8 cellular contexts compared by ENCODE assay signal in the genomic region with DNA sequence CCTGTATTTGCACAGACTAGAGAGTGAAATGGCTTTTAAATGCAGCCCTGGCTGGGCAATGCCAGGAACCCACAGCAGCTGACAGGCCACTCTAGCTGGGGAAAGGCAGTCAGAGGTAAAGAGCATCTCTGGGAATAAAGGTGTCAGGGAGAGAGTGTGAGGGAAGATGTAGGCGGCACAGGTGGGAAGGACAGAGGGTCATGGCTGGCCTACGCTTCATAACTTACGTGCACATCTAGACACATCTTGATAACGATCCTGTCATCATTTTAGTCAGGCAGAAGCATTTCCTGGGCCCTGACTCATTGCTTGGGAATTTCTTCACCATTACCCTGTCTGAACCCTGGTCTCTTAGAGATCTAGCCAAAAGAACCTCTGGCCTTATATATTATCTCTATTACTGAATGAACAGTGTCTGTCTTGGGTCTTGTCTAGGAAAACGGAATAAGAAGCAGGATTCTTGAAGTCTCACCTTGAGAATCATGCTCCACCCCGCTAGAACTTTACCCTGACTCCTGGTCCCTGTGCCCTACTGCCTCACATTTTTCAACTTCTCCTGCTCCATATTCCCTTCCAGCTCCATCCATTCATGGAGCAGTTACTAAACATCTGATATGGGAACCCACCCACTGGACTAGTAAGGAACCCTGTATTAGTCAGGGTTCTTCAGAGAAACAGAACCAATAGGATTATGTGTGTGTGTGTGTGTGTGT.
DNase-seq lines count a peak whose midpoint lies in the region; ATAC-seq and TF ChIP-seq lines count a peak whose summit lies in the region.

No MANE protein-coding gene starts in this region.

- TF ChIP-seq CTCF in AG04450 (IDR thresholded peaks at IDR 0.05; ENCODE audit: low read depth, low read length) (no peak), HCT116 (IDR thresholded peaks at IDR 0.05 in 2 of 3, conservative IDR thresholded peaks at IDR 0.05 in 1 of 3; ENCODE audit: borderline replicate concordance in 1 of 3, insufficient read depth in 1 of 3, low read depth in 2 of 3, low read length in 2 of 3) (no peak), kidney epithelial cell (IDR thresholded peaks at IDR 0.05; ENCODE audit: insufficient read depth, low read length, poor library complexity, severe bottlenecking) (no peak), GM10266 (IDR thresholded peaks at IDR 0.05; ENCODE audit: control insufficient read depth, insufficient read depth, low read depth, missing control alignments) (no peak)

- peak; percentile 97 for TF ChIP-seq POLR2A in HCT116 (IDR thresholded peaks at IDR 0.05; ENCODE audit: borderline replicate concordance, extremely low read depth, insufficient read depth, insufficient read length)

- peaks cover 8 to 27% of the 10 kb centered on the region in 2 experiments for H3K4me1 ChIP-seq in HCT116 (ENCODE audit: control insufficient read depth in 1 of 2, insufficient read depth in 2 of 2, low read length in 2 of 2)

- peak overlapping the region; percentile 25; the same call in 1 of the 2 replicates for H3K9ac ChIP-seq in HCT116 (ENCODE audit: low read length)

- peak; percentile 68 for DNase-seq in AG04450 (ENCODE audit: low read depth, low spot score)
- DNase-seq in HCT116 (ENCODE audit: low read depth, low spot score): peak; percentile 77
- DNase-seq in activated T-cell treated with anti-CD3 and anti-CD28 coated beads, Interleukin-2, amount 50 U/mL, for 48 hours: peak; percentile 35 to 47
- DNase-seq in kidney epithelial cell (ENCODE audit: low read depth): peak; percentile 76
- no peak for DNase-seq in cortex of kidney (lab: John Stamatoyannopoulos, UW)
- no peak for DNase-seq in UCSD-AML1 (lab: John Stamatoyannopoulos, UW; ENCODE audit: unreplicated experiment)
- no peak for DNase-seq in GM10266 (ENCODE audit: extremely low spot score)

- H3K27me3 ChIP-seq in AG04450 (ENCODE audit: control insufficient read depth, insufficient read depth, low read length): no peaks in the 10 kb centered on the region
- no peaks in the 10 kb centered on the region for H3K27me3 ChIP-seq in HCT116 (ENCODE audit: insufficient read depth, low read length)
- H3K27me3 ChIP-seq in kidney epithelial cell (ENCODE audit: control insufficient read depth, insufficient read depth, low read length): no peaks in the 10 kb centered on the region

- peak overlapping the region; percentile 66 for H2AFZ ChIP-seq in HCT116 (ENCODE audit: low read depth, low read length, poor library complexity, severe bottlenecking)

- H3K27ac ChIP-seq in AG04450 (ENCODE audit: low read depth, low read length) (peak overlapping the region; percentile 87), HCT116 (ENCODE audit: low read depth, low read length) (peak overlapping the region; percentile 2; the same call in 1 of the 2 replicates)

- H3K4me2 ChIP-seq in HCT116 (ENCODE audit: low read length): peak overlapping the region; percentile 74

- no peaks in the 10 kb centered on the region for H4K20me1 ChIP-seq in HCT116 (ENCODE audit: insufficient read depth)

- BruUV-seq in HCT116 (replicated peaks; lab: Mats Ljungman, UMichigan): TSS peak; percentile 99

- ATAC-seq in HCT116 (peak; percentile 89), HG03521 (IDR thresholded peaks at IDR 0.05; ENCODE audit: unreplicated experiment) (no peak)

- no peaks in the 10 kb centered on the region for H3K79me2 ChIP-seq in HCT116 (ENCODE audit: insufficient read depth, low read length)

- peak overlapping the region; percentile 14; the same call in 1 of the 2 replicates for H3K4me3 ChIP-seq in AG04450 (ENCODE audit: low read depth, low read length)
- peak overlapping the region in 1 of 2 experiments; percentile 29; a peak in 2 of 4 replicates for H3K4me3 ChIP-seq in HCT116 (replicated peaks in 1 of 2; ENCODE audit: low read depth in 1 of 2, low read length in 2 of 2)
- H3K4me3 ChIP-seq in kidney epithelial cell (ENCODE audit: low read depth, low read length): no peak overlapping the region

- H3K36me3 ChIP-seq in HCT116 (ENCODE audit: control insufficient read depth in 1 of 2, insufficient read depth in 2 of 2, low read length in 2 of 2): no peaks in the 10 kb centered on the region
- no peaks in the 10 kb centered on the region for H3K36me3 ChIP-seq in kidney epithelial cell (ENCODE audit: control insufficient read depth, insufficient read depth, low read length)

- H3K9me3 ChIP-seq in AG04450 (ENCODE audit: control insufficient read depth, insufficient read depth, low read length) (no peaks in the 10 kb centered on the region), HCT116 (ENCODE audit: control insufficient read depth in 1 of 2, insufficient read depth in 1 of 2, low read depth in 1 of 2, low read length in 2 of 2) (no peaks in the 10 kb centered on the region)

- CTCF ChIA-PET in AG04450 (lab: Charles Lee) (interaction anchor here (0.6 kb wide), 1 partner anchor 140 kb away, joined by 3 read pairs; no protein-coding TSS in a partner anchor), HCT116 (lab: Charles Lee) (no interaction called here)

- TF ChIP-seq RAD21 in HCT116 (IDR thresholded peaks at IDR 0.05; ENCODE audit: low read depth): no peak; the same call in 1 of the 2 replicates

- RAD21 ChIA-PET in HCT116 (lab: Charles Lee; ENCODE audit: low non-redundant PET in 1 of 2, low total read pairs in 2 of 2, uncharacterized antibody in 2 of 2, unreplicated experiment in 2 of 2): no interaction called here

- intact Hi-C loops in HCT116 (cut with micrococcal nuclease): no loop called here

- H3K9me2 ChIP-seq in HCT116 (ENCODE audit: insufficient read depth): no peaks in the 10 kb centered on the region

- POLR2A ChIA-PET in AG04450 (lab: Yijun Ruan, JAX) (interaction anchor here (1.0 kb wide), 1 partner anchor 104 kb away, joined by 4 read pairs; no protein-coding TSS in a partner anchor), HCT116 (lab: Charles Lee) (interaction anchor here (0.7 to 1.7 kb wide), 3 partner anchors 11 to 106 kb away, joined by 3 to 26 read pairs (median 3); a partner anchor contains a TSS)

TF ChIP-seq in HCT116, 20 proteins besides CTCF, POLR2A, EP300 and RAD21 (continues in another document):
- TF ChIP-seq ELF1 (IDR thresholded peaks at IDR 0.05; ENCODE audit: borderline replicate concordance, low read depth) (no peak), POLR2AphosphoS5 (IDR thresholded peaks at IDR 0.05; ENCODE audit: low read depth, low read length) (peak; percentile 82), SP1 (IDR thresholded peaks at IDR 0.05; ENCODE audit: low read depth) (peak; percentile 70), FOSL1 (IDR thresholded peaks at IDR 0.05; ENCODE audit: low read depth) (peak; percentile 74), SIN3A (IDR thresholded peaks at IDR 0.05; ENCODE audit: low read depth) (peak; percentile 65), YY1 (IDR thresholded peaks at IDR 0.05; ENCODE audit: extremely low read depth, insufficient replicate concordance, low read depth, low read length) (peak; percentile 67), TCF7L2 (IDR thresholded peaks at IDR 0.05; ENCODE audit: borderline replicate concordance, extremely low read depth, insufficient read depth, insufficient read length) (no peak), EZH2phosphoT487 (IDR thresholded peaks at IDR 0.05; ENCODE audit: borderline replicate concordance) (no peak), ZNF274 (IDR thresholded peaks at IDR 0.05; ENCODE audit: low read depth, low read length) (no peak), SRF (IDR thresholded peaks at IDR 0.05; ENCODE audit: low read depth) (no peak)
- TF ChIP-seq, protein P1, sequence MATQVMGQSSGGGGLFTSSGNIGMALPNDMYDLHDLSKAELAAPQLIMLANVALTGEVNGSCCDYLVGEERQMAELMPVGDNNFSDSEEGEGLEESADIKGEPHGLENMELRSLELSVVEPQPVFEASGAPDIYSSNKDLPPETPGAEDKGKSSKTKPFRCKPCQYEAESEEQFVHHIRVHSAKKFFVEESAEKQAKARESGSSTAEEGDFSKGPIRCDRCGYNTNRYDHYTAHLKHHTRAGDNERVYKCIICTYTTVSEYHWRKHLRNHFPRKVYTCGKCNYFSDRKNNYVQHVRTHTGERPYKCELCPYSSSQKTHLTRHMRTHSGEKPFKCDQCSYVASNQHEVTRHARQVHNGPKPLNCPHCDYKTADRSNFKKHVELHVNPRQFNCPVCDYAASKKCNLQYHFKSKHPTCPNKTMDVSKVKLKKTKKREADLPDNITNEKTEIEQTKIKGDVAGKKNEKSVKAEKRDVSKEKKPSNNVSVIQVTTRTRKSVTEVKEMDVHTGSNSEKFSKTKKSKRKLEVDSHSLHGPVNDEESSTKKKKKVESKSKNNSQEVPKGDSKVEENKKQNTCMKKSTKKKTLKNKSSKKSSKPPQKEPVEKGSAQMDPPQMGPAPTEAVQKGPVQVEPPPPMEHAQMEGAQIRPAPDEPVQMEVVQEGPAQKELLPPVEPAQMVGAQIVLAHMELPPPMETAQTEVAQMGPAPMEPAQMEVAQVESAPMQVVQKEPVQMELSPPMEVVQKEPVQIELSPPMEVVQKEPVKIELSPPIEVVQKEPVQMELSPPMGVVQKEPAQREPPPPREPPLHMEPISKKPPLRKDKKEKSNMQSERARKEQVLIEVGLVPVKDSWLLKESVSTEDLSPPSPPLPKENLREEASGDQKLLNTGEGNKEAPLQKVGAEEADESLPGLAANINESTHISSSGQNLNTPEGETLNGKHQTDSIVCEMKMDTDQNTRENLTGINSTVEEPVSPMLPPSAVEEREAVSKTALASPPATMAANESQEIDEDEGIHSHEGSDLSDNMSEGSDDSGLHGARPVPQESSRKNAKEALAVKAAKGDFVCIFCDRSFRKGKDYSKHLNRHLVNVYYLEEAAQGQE (IDR thresholded peaks at IDR 0.05; ENCODE audit: low read depth): no peak
- TF ChIP-seq, protein P2, sequence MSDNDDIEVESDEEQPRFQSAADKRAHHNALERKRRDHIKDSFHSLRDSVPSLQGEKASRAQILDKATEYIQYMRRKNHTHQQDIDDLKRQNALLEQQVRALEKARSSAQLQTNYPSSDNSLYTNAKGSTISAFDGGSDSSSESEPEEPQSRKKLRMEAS (IDR thresholded peaks at IDR 0.05): peak; percentile 55; the same call in 1 of the 2 replicates
- TF ChIP-seq, protein P3, sequence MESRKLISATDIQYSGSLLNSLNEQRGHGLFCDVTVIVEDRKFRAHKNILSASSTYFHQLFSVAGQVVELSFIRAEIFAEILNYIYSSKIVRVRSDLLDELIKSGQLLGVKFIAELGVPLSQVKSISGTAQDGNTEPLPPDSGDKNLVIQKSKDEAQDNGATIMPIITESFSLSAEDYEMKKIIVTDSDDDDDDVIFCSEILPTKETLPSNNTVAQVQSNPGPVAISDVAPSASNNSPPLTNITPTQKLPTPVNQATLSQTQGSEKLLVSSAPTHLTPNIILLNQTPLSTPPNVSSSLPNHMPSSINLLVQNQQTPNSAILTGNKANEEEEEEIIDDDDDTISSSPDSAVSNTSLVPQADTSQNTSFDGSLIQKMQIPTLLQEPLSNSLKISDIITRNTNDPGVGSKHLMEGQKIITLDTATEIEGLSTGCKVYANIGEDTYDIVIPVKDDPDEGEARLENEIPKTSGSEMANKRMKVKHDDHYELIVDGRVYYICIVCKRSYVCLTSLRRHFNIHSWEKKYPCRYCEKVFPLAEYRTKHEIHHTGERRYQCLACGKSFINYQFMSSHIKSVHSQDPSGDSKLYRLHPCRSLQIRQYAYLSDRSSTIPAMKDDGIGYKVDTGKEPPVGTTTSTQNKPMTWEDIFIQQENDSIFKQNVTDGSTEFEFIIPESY (IDR thresholded peaks at IDR 0.05; ENCODE audit: extremely low read depth, insufficient replicate concordance, low read length): peak; percentile 24

Comparison
In these comparisons a context has a peak if more than half of its experiments do, and no peak if none do; other contexts are left out.
1. DNase-seq: peak in AG04450 (single experiment), HCT116 (single experiment), activated T-cell treated with anti-CD3 and anti-CD28 coated beads, Interleukin-2, amount 50 U/mL, for 48 hours (2 of 2) and kidney epithelial cell (single experiment); none in cortex of kidney (single experiment), UCSD-AML1 (single experiment) and GM10266 (single experiment).